8 cellular contexts compared by ENCODE assay signal in genomic region chr17:1720856-1721386, GRCh38. TPM values are rescaled to one million over a fixed set of nuclear protein-coding genes. Genes with fewer than 3 reads are reported as not detected.
DNase-seq lines count a peak whose midpoint lies in the region; TF ChIP-seq lines count a peak whose summit lies in the region.

No MANE protein-coding gene starts in this region.

- peaks cover 9% of the 10 kb centered on the region; the same call in 1 of the 2 replicates for H3K79me2 ChIP-seq in OCI-LY7 (ENCODE audit: insufficient read depth, low read depth, low read length)

- H3K27ac ChIP-seq in A673 (ENCODE audit: low read depth, low read length, poor library complexity, severe bottlenecking) (no peak overlapping the region), OCI-LY7 (ENCODE audit: low read depth, low read length, poor library complexity, severe bottlenecking) (no peak overlapping the region)

- POLR2A ChIA-PET in A673 (lab: Charles Lee; ENCODE audit: low non-redundant PET) (no interaction called here), OCI-LY7 (lab: Charles Lee) (interaction anchor here (0.6 to 1.0 kb wide), 3 partner anchors 50 to 188 kb away, joined by 3 to 4 read pairs (median 3); no protein-coding TSS in a partner anchor)

- no peaks in the 10 kb centered on the region for H3K36me3 ChIP-seq in A673 (ENCODE audit: insufficient read depth, low read length, poor library complexity, severe bottlenecking)
- H3K36me3 ChIP-seq in OCI-LY7 (ENCODE audit: insufficient read depth, low read length) = no peaks in the 10 kb centered on the region

- no peaks in the 10 kb centered on the region for H3K27me3 ChIP-seq in A673 (replicated peaks; ENCODE audit: insufficient read depth, low read depth, low read length, poor library complexity)

- intact Hi-C loops in A673 (cut with micrococcal nuclease; ENCODE audit: unreplicated experiment) (loop anchor here (5.0 kb wide), 1 partner anchor 41 kb away; the partner anchor contains the start of gene SERPINF1), OCI-LY7 (cut with micrococcal nuclease; ENCODE audit: unreplicated experiment) (loop anchor here (2.0 to 5.0 kb wide), 4 partner anchors 51 to 310 kb away; partner anchors contain the start of genes DPH1 and RPA1), posterior vena cava (cut with DNase I) (loop anchor here in 1 of 2 donors (2.0 to 10.0 kb wide), 2 partner anchors 64 to 144 kb away; no protein-coding TSS in a partner anchor)

- no peaks in the 10 kb centered on the region for H3K9me2 ChIP-seq in OCI-LY7 (ENCODE audit: insufficient read depth, low read length)

- no peak overlapping the region for H2AFZ ChIP-seq in OCI-LY7 (ENCODE audit: low read length)

- H3K4me1 ChIP-seq in A673 (ENCODE audit: insufficient read depth, low read length, poor library complexity, severe bottlenecking) (peaks cover 12% of the 10 kb centered on the region), OCI-LY7 (ENCODE audit: insufficient read depth, low read length, poor library complexity, severe bottlenecking) (peaks cover 53% of the 10 kb centered on the region)

- DNase-seq in A673 (ENCODE audit: low spot score) (peak; percentile 69), OCI-LY7 (ENCODE audit: low spot score) (peak; percentile 77), activated T-helper 1 cell treated with Interleukin-2 at 50 U/mL for 16 hours (ENCODE audit: low read depth) (peak; percentile 53), fibroblast of the aortic adventitia (ENCODE audit: low read depth) (peak; percentile 67), posterior vena cava (ENCODE audit: low spot score) (peak; percentile 85), occipital lobe (lab: John Stamatoyannopoulos, UW) (no peak), NCI-H1436 (lab: John Stamatoyannopoulos, UW) (no peak)

- BruUV-seq in A673 (replicated peaks; lab: Mats Ljungman, UMichigan) (no TSS peak), OCI-LY7 (replicated peaks; lab: Mats Ljungman, UMichigan) (no TSS peak)

- H3K9me3 ChIP-seq in A673 (ENCODE audit: low read depth, low read length, poor library complexity, severe bottlenecking) (no peaks in the 10 kb centered on the region), OCI-LY7 (ENCODE audit: low read length) (no peaks in the 10 kb centered on the region)

- no peaks in the 10 kb centered on the region for H4K20me1 ChIP-seq in OCI-LY7 (ENCODE audit: insufficient read depth, low read length)

- CTCF ChIA-PET in A673 (lab: Charles Lee) (interaction anchor here (0.9 to 1.4 kb wide), 2 partner anchors 63 to 143 kb away, joined by 3 to 10 read pairs; no protein-coding TSS in a partner anchor), OCI-LY7 (lab: Charles Lee; ENCODE audit: unreplicated experiment) (no interaction called here)

- H3K4me3 ChIP-seq in A673 (ENCODE audit: low read depth, low read length, poor library complexity, severe bottlenecking) = peak overlapping the region; percentile 9
- no peak overlapping the region for H3K4me3 ChIP-seq in OCI-LY7 (ENCODE audit: low read depth, low read length, poor library complexity, severe bottlenecking)
- no peak overlapping the region for H3K4me3 ChIP-seq in fibroblast of the aortic adventitia (ENCODE audit: low read depth, low read length)

- peak overlapping the region; percentile 52; the same call in 1 of the 2 replicates for H3K4me2 ChIP-seq in OCI-LY7 (ENCODE audit: low read length)

- TF ChIP-seq CTCF in A673 (conservative IDR thresholded peaks at IDR 0.05; ENCODE audit: low read depth, low read length) (peak; percentile 98), GM12874 (IDR thresholded peaks at IDR 0.05; ENCODE audit: insufficient read depth, low read depth, low read length) (peak; percentile 96), OCI-LY7 (conservative IDR thresholded peaks at IDR 0.05; ENCODE audit: low read length) (peak; percentile 99), fibroblast of the aortic adventitia (IDR thresholded peaks at IDR 0.05; ENCODE audit: insufficient read depth, low read length) (peak; percentile 99)

RNA-seq across cellular contexts. Expression of gene WDR81, which starts 3.6 kb away (rescaled TPM):
- 18.6 and 19.4 TPM in 2 replicates for total RNA-seq in A673 (2021)
- total RNA-seq in OCI-LY7 (2014; rRNA removed; shearing (Covaris generic)) = 12.2 and 19.1 TPM in 2 replicates
- 23.5 and 24.4 TPM in 2 replicates for total RNA-seq in OCI-LY7 (2022)
- 27.7 and 39.6 TPM in 2 replicates for total RNA-seq in fibroblast of the aortic adventitia (ENCODE audit: low replicate concordance)
- total RNA-seq in posterior vena cava = 10 to 100 TPM; 26.3 to 30.8 TPM
- 10.8 TPM for total RNA-seq in occipital lobe

RNA-seq across cellular contexts. Expression of gene TLCD2, which starts 10.7 kb away (rescaled TPM):
- total RNA-seq in A673 (2021) (2.1 and 4.2 TPM in 2 replicates), OCI-LY7 (2022) (not detected in 2 replicates), fibroblast of the aortic adventitia (ENCODE audit: low replicate concordance) (4.5 and 10.1 TPM in 2 replicates), posterior vena cava (1 to 10 TPM; 7.6 to 8.2 TPM), occipital lobe (0.47 TPM)
- total RNA-seq in OCI-LY7 (2014; rRNA removed; shearing (Covaris generic)) = not detected in 2 replicates

RNA-seq across cellular contexts. Expression of gene SERPINF2, which starts 21.8 kb away (rescaled TPM):
- total RNA-seq in A673 (2021) (0.28 and 0.37 TPM in 2 replicates), OCI-LY7 (2022) (0.76 and 1.0 TPM in 2 replicates), fibroblast of the aortic adventitia (ENCODE audit: low replicate concordance) (0.18 and 1.3 TPM in 2 replicates), posterior vena cava (10 to 100 TPM; 40.7 to 41.7 TPM), occipital lobe (0.16 TPM)
- 0.38 and 0.93 TPM in 2 replicates for total RNA-seq in OCI-LY7 (2014; rRNA removed; shearing (Covaris generic))

RNA-seq across cellular contexts. Expression of gene PRPF8, which starts 36.3 kb away (rescaled TPM):
- 439 and 450 TPM in 2 replicates for total RNA-seq in A673 (2021)
- total RNA-seq in OCI-LY7 (2014; rRNA removed; shearing (Covaris generic)) = 108 and 162 TPM in 2 replicates
- total RNA-seq in OCI-LY7 (2022) = 404 and 427 TPM in 2 replicates
- total RNA-seq in fibroblast of the aortic adventitia (ENCODE audit: low replicate concordance) = 59.7 and 138 TPM in 2 replicates
- total RNA-seq in posterior vena cava = 100 to 1,000 TPM; 173 to 190 TPM
- 71.1 TPM for total RNA-seq in occipital lobe

RNA-seq across cellular contexts. Expression of gene SERPINF1, which starts 40.9 kb away (rescaled TPM):
- total RNA-seq in A673 (2021) = 47.8 and 91.0 TPM in 2 replicates
- not detected in 2 replicates for total RNA-seq in OCI-LY7 (2014; rRNA removed; shearing (Covaris generic))
- total RNA-seq in OCI-LY7 (2022) = not detected in 2 replicates
- total RNA-seq in fibroblast of the aortic adventitia (ENCODE audit: low replicate concordance) = 161 and 450 TPM in 2 replicates
- 1,000 to 10,000 TPM in 1 of 2 donors, 100 to 1,000 TPM in 1; 710 to 1,223 TPM for total RNA-seq in posterior vena cava
- 5.8 TPM for total RNA-seq in occipital lobe

Comparison
In these comparisons a context has a peak if more than half of its experiments do, and no peak if none do; other contexts are left out.
1. DNase-seq: peak in A673 (single experiment), OCI-LY7 (single experiment), activated T-helper 1 cell treated with Interleukin-2 at 50 U/mL for 16 hours (single experiment), fibroblast of the aortic adventitia (single experiment) and posterior vena cava (single experiment); none in occipital lobe (single experiment) and NCI-H1436 (single experiment).
2. RNA of gene SERPINF2, which starts 21.8 kb away (total RNA-seq): 40.7 to 41.7 TPM in posterior vena cava; 0.38 to 1.0 TPM in OCI-LY7, 0.28 to 0.37 TPM in A673, 0.18 to 1.3 TPM in fibroblast of the aortic adventitia and 0.16 TPM in occipital lobe (single experiment); every median in the first group is over 10 times any median in the second.
3. Peak in every context shown above with its lines, with median percentiles within 50 percentile points of each other: CTCF ChIP-seq.